Comparison of ENCODE assay signal across 1 cellular context in the genomic region with DNA sequence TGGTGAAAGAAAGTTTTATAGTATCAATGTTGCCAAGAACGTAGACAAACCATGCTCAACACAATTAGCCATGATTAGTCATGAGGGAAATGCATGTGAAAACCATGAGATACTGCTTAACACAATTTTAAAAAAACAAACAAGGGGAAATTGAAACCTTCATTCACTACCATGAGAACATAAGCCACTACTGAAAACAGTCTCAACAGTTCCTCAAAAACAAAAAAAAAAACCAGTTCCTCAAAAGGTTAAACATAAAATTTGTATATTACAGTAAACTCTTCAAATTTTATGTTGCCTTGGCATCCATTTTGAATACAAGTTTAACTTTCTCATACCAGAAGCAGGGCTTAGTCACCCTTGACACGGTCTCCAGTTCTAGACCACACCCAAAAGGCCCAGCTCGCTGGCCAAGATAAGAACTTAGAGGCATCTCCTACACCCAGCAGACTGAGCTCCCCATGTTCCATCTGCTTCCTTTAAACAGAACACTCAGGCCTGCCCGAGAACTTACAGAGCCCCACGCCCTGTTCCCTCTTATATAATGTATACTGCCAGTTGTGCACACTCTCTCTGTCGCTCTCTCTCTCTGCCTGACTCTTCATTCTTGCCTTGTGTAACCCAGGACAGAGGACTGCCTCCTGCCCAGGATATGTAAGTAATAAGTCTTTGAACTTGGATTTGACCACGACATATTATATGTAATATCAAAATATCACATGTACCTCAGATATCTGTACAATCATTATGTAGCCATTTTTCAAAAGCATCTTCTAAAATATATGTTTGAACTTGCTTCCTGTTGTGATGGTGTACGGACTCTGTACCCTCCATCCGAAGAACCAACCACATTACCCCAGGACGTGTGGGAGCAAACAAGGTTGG.
TF ChIP-seq lines count a peak whose summit lies in the region.

No MANE protein-coding gene starts in this region.

TF ChIP-seq in K562, 482 proteins besides CTCF, POLR2A, EP300 and RAD21 (continued from another document and continues in another):
- TF ChIP-seq, protein P1, sequence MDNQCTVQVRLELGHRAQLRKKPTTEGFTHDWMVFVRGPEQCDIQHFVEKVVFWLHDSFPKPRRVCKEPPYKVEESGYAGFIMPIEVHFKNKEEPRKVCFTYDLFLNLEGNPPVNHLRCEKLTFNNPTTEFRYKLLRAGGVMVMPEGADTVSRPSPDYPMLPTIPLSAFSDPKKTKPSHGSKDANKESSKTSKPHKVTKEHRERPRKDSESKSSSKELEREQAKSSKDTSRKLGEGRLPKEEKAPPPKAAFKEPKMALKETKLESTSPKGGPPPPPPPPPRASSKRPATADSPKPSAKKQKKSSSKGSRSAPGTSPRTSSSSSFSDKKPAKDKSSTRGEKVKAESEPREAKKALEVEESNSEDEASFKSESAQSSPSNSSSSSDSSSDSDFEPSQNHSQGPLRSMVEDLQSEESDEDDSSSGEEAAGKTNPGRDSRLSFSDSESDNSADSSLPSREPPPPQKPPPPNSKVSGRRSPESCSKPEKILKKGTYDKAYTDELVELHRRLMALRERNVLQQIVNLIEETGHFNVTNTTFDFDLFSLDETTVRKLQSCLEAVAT (IDR thresholded peaks at IDR 0.05), result peak in 1 of 2 experiments; percentile 53; a peak in 1 of 4 replicates
- TF ChIP-seq POLR2H (tag; IDR thresholded peaks at IDR 0.05; ENCODE audit: low read depth) (peak; percentile 53; the same call in 1 of the 2 replicates), STAT5B (CRISPR knock-in tag; IDR thresholded peaks at IDR 0.05) (no peak), SOX6 (IDR thresholded peaks at IDR 0.05) (peak; percentile 60; the same call in 1 of the 2 replicates), STAT5A (IDR thresholded peaks at IDR 0.05; ENCODE audit: borderline replicate concordance, low read length) (peak; percentile 74; the same call in 1 of the 2 replicates), JUN (IDR thresholded peaks at IDR 0.05; ENCODE audit: borderline replicate concordance, low read depth, low read length) (peak; percentile 14; the same call in 1 of the 2 replicates), JUN (CRISPR knock-in tag; IDR thresholded peaks at IDR 0.05; ENCODE audit: borderline replicate concordance) (no peak), ZNF586 (CRISPR knock-in tag; conservative IDR thresholded peaks at IDR 0.05) (no peak), NFE2L1 (tag; IDR thresholded peaks at IDR 0.05; ENCODE audit: borderline replicate concordance, low read depth) (no peak), NFIC (IDR thresholded peaks at IDR 0.05) (peak; percentile 51), MYNN (IDR thresholded peaks at IDR 0.05) (0 out of 2 replicates have a peak, but pooled peaks have one; percentile 23), MYNN (CRISPR knock-in tag; IDR thresholded peaks at IDR 0.05) (no peak), ZNF263 (CRISPR knock-in tag; IDR thresholded peaks at IDR 0.05; ENCODE audit: borderline replicate concordance) (no peak), NRF1 (conservative IDR thresholded peaks at IDR 0.05 in 1 of 2, IDR thresholded peaks at IDR 0.05 in 1 of 2) (peak in 1 of 2 experiments; percentile 35; a peak in 2 of 4 replicates), ZNF197 (CRISPR knock-in tag; IDR thresholded peaks at IDR 0.05; ENCODE audit: low read depth) (0 out of 2 replicates have a peak, but pooled peaks have one; percentile 33), PCBP2 (IDR thresholded peaks at IDR 0.05; ENCODE audit: low read depth, low read length, poor library complexity, severe bottlenecking) (no peak), TBP (optimal IDR thresholded peaks at IDR 0.05; ENCODE audit: low read depth, low read length) (peak; percentile 45), NR2C2 (CRISPR knock-in tag; IDR thresholded peaks at IDR 0.05) (no peak), NR2C2 (tag; IDR thresholded peaks at IDR 0.05) (peak; percentile 80)
- TF ChIP-seq, protein P2, sequence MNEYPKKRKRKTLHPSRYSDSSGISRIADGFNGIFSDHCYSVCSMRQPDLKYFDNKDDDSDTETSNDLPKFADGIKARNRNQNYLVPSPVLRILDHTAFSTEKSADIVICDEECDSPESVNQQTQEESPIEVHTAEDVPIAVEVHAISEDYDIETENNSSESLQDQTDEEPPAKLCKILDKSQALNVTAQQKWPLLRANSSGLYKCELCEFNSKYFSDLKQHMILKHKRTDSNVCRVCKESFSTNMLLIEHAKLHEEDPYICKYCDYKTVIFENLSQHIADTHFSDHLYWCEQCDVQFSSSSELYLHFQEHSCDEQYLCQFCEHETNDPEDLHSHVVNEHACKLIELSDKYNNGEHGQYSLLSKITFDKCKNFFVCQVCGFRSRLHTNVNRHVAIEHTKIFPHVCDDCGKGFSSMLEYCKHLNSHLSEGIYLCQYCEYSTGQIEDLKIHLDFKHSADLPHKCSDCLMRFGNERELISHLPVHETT (CRISPR knock-in tag; conservative IDR thresholded peaks at IDR 0.05 in 1 of 2, IDR thresholded peaks at IDR 0.05 in 1 of 2), result peak in 1 of 2 experiments; percentile 82; a peak in 2 of 4 replicates
- TF ChIP-seq, protein P3, sequence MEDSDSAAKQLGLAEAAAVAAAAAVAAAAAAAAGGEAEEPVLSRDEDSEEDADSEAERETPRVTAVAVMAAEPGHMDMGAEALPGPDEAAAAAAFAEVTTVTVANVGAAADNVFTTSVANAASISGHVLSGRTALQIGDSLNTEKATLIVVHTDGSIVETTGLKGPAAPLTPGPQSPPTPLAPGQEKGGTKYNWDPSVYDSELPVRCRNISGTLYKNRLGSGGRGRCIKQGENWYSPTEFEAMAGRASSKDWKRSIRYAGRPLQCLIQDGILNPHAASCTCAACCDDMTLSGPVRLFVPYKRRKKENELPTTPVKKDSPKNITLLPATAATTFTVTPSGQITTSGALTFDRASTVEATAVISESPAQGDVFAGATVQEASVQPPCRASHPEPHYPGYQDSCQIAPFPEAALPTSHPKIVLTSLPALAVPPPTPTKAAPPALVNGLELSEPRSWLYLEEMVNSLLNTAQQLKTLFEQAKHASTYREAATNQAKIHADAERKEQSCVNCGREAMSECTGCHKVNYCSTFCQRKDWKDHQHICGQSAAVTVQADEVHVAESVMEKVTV (CRISPR knock-in tag; IDR thresholded peaks at IDR 0.05), result no peak
- TF ChIP-seq, protein P4, sequence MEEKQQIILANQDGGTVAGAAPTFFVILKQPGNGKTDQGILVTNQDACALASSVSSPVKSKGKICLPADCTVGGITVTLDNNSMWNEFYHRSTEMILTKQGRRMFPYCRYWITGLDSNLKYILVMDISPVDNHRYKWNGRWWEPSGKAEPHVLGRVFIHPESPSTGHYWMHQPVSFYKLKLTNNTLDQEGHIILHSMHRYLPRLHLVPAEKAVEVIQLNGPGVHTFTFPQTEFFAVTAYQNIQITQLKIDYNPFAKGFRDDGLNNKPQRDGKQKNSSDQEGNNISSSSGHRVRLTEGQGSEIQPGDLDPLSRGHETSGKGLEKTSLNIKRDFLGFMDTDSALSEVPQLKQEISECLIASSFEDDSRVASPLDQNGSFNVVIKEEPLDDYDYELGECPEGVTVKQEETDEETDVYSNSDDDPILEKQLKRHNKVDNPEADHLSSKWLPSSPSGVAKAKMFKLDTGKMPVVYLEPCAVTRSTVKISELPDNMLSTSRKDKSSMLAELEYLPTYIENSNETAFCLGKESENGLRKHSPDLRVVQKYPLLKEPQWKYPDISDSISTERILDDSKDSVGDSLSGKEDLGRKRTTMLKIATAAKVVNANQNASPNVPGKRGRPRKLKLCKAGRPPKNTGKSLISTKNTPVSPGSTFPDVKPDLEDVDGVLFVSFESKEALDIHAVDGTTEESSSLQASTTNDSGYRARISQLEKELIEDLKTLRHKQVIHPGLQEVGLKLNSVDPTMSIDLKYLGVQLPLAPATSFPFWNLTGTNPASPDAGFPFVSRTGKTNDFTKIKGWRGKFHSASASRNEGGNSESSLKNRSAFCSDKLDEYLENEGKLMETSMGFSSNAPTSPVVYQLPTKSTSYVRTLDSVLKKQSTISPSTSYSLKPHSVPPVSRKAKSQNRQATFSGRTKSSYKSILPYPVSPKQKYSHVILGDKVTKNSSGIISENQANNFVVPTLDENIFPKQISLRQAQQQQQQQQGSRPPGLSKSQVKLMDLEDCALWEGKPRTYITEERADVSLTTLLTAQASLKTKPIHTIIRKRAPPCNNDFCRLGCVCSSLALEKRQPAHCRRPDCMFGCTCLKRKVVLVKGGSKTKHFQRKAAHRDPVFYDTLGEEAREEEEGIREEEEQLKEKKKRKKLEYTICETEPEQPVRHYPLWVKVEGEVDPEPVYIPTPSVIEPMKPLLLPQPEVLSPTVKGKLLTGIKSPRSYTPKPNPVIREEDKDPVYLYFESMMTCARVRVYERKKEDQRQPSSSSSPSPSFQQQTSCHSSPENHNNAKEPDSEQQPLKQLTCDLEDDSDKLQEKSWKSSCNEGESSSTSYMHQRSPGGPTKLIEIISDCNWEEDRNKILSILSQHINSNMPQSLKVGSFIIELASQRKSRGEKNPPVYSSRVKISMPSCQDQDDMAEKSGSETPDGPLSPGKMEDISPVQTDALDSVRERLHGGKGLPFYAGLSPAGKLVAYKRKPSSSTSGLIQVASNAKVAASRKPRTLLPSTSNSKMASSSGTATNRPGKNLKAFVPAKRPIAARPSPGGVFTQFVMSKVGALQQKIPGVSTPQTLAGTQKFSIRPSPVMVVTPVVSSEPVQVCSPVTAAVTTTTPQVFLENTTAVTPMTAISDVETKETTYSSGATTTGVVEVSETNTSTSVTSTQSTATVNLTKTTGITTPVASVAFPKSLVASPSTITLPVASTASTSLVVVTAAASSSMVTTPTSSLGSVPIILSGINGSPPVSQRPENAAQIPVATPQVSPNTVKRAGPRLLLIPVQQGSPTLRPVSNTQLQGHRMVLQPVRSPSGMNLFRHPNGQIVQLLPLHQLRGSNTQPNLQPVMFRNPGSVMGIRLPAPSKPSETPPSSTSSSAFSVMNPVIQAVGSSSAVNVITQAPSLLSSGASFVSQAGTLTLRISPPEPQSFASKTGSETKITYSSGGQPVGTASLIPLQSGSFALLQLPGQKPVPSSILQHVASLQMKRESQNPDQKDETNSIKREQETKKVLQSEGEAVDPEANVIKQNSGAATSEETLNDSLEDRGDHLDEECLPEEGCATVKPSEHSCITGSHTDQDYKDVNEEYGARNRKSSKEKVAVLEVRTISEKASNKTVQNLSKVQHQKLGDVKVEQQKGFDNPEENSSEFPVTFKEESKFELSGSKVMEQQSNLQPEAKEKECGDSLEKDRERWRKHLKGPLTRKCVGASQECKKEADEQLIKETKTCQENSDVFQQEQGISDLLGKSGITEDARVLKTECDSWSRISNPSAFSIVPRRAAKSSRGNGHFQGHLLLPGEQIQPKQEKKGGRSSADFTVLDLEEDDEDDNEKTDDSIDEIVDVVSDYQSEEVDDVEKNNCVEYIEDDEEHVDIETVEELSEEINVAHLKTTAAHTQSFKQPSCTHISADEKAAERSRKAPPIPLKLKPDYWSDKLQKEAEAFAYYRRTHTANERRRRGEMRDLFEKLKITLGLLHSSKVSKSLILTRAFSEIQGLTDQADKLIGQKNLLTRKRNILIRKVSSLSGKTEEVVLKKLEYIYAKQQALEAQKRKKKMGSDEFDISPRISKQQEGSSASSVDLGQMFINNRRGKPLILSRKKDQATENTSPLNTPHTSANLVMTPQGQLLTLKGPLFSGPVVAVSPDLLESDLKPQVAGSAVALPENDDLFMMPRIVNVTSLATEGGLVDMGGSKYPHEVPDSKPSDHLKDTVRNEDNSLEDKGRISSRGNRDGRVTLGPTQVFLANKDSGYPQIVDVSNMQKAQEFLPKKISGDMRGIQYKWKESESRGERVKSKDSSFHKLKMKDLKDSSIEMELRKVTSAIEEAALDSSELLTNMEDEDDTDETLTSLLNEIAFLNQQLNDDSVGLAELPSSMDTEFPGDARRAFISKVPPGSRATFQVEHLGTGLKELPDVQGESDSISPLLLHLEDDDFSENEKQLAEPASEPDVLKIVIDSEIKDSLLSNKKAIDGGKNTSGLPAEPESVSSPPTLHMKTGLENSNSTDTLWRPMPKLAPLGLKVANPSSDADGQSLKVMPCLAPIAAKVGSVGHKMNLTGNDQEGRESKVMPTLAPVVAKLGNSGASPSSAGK (IDR thresholded peaks at IDR 0.05), result peak; percentile 30; the same call in 1 of the 2 replicates
- TF ChIP-seq, protein P5, sequence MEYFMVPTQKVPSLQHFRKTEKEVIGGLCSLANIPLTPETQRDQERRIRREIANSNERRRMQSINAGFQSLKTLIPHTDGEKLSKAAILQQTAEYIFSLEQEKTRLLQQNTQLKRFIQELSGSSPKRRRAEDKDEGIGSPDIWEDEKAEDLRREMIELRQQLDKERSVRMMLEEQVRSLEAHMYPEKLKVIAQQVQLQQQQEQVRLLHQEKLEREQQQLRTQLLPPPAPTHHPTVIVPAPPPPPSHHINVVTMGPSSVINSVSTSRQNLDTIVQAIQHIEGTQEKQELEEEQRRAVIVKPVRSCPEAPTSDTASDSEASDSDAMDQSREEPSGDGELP (CRISPR knock-in tag; IDR thresholded peaks at IDR 0.05; ENCODE audit: borderline replicate concordance), result peak; percentile 52; the same call in 1 of the 2 replicates
- TF ChIP-seq, protein P6, sequence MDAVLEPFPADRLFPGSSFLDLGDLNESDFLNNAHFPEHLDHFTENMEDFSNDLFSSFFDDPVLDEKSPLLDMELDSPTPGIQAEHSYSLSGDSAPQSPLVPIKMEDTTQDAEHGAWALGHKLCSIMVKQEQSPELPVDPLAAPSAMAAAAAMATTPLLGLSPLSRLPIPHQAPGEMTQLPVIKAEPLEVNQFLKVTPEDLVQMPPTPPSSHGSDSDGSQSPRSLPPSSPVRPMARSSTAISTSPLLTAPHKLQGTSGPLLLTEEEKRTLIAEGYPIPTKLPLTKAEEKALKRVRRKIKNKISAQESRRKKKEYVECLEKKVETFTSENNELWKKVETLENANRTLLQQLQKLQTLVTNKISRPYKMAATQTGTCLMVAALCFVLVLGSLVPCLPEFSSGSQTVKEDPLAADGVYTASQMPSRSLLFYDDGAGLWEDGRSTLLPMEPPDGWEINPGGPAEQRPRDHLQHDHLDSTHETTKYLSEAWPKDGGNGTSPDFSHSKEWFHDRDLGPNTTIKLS (IDR thresholded peaks at IDR 0.05; ENCODE audit: borderline replicate concordance, low read depth), result 0 out of 2 replicates have a peak, but pooled peaks have one; percentile 26
- TF ChIP-seq, protein P7, sequence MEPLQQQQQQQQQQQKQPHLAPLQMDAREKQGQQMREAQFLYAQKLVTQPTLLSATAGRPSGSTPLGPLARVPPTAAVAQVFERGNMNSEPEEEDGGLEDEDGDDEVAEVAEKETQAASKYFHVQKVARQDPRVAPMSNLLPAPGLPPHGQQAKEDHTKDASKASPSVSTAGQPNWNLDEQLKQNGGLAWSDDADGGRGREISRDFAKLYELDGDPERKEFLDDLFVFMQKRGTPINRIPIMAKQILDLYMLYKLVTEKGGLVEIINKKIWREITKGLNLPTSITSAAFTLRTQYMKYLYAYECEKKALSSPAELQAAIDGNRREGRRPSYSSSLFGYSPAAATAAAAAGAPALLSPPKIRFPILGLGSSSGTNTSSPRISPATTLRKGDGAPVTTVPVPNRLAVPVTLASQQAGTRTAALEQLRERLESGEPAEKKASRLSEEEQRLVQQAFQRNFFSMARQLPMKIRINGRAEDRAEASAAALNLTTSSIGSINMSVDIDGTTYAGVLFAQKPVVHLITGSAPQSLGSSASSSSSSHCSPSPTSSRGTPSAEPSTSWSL (CRISPR knock-in tag; IDR thresholded peaks at IDR 0.05; ENCODE audit: borderline replicate concordance), result no peak
- TF ChIP-seq, protein P8, sequence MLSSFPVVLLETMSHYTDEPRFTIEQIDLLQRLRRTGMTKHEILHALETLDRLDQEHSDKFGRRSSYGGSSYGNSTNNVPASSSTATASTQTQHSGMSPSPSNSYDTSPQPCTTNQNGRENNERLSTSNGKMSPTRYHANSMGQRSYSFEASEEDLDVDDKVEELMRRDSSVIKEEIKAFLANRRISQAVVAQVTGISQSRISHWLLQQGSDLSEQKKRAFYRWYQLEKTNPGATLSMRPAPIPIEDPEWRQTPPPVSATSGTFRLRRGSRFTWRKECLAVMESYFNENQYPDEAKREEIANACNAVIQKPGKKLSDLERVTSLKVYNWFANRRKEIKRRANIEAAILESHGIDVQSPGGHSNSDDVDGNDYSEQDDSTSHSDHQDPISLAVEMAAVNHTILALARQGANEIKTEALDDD (IDR thresholded peaks at IDR 0.05), result peak; percentile 85
